ENCODE assay signal across 21 cellular contexts in genomic region chr5:1997640-1998347, GRCh38.
"Had no signal": no experiment of that assay in that cellular context is flagged by ENCODE, and none has a peak within 500 bp of the region (broad histone marks: within the 10 kb centered on the region; RNA-seq: fewer than 3 reads in every experiment).

No MANE protein-coding gene starts in this region.

- H3K4me3 ChIP-seq: coronary artery, esophagus squamous epithelium, left ventricle myocardium inferior, tibial nerve had no signal

- FAIRE-seq: endothelial cell of umbilical vein, TTC549 had no signal

- H3K9me3 ChIP-seq: esophagus squamous epithelium, neutrophil had no signal

- ATAC-seq: activated T-cell treated with anti-CD3 and anti-CD28 coated beads, Interleukin-2, amount 50 U/mL, for 72 hours; naive thymus-derived CD8-positive, alpha-beta T cell; stimulated activated naive B cell treated with anti-CD40 and anti-IgM and Interleukin-4, amounts not matched to agents 10 μg/mL and 1 μg/mL and 100 μg/mL, for 72 hours had no signal

- H3K36me3 Mint-ChIP-seq: activated naive CD8-positive, alpha-beta T cell had no signal

- H3K27ac Mint-ChIP-seq: activated B cell treated with CpG ODN at 0.5 μM for 24 hours; activated naive CD8-positive, alpha-beta T cell; activated T-cell treated with anti-CD3 and anti-CD28 coated beads, Interleukin-2, amount 50 U/mL, for 72 hours; naive thymus-derived CD8-positive, alpha-beta T cell; stimulated activated naive B cell treated with anti-CD40 and anti-IgM and Interleukin-4, amounts not matched to agents 10 μg/mL and 1 μg/mL and 100 μg/mL, for 72 hours had no signal

- H3K27me3 ChIP-seq: neutrophil, tibial nerve had no signal

- DNase-seq: activated B cell treated with CpG ODN at 0.5 μM for 24 hours; activated CD4-positive, alpha-beta T cell treated with anti-CD3 and anti-CD28 coated beads for 48 hours; activated CD8-positive, alpha-beta memory T cell treated with anti-CD3 and anti-CD28 coated beads, Interleukin-2, amount 50 U/mL, for 48 hours; activated gamma-delta T cell; activated T-cell treated with anti-CD3 and anti-CD28 coated beads, Interleukin-2, amount 50 U/mL, for 72 hours; amniotic stem cell; central memory CD4-positive, alpha-beta T cell; effector CD8-positive, alpha-beta T cell; esophagus squamous epithelium; left ventricle myocardium inferior; mesenchymal stem cell; naive thymus-derived CD8-positive, alpha-beta T cell; retina; stimulated activated CD4-positive, alpha-beta T cell treated with anti-CD3 and anti-CD28 coated beads, Interleukin-2, amount 100 ng/mL, for 48 hours; stimulated activated naive B cell treated with anti-CD40 and anti-IgM and Interleukin-4, amounts not matched to agents 10 μg/mL and 1 μg/mL and 100 μg/mL, for 72 hours had no signal

- H3K27ac ChIP-seq: coronary artery, esophagus squamous epithelium, left ventricle myocardium inferior, neutrophil, tibial nerve had no signal

- H3K36me3 ChIP-seq: esophagus squamous epithelium, left ventricle myocardium inferior, neutrophil, tibial nerve had no signal

- H3K4me1 ChIP-seq: left ventricle myocardium inferior, tibial nerve had no signal
